11 cellular contexts compared by ENCODE assay signal in genomic region chr12:125549836-125550235, GRCh38.
DNase-seq lines count a peak whose midpoint lies in the region; ATAC-seq and TF ChIP-seq lines count a peak whose summit lies in the region.
"Had no signal": no experiment of that assay in that cellular context is flagged by ENCODE, and none has a peak within 500 bp of the region (broad histone marks: within the 10 kb centered on the region; RNA-seq: fewer than 3 reads in every experiment).

No MANE protein-coding gene starts in this region.

- no peak for TF ChIP-seq POLR2A in GM18505 (IDR thresholded peaks at IDR 0.05; ENCODE audit: borderline replicate concordance, extremely low read depth, insufficient read depth, insufficient read length)

- in situ Hi-C loops in GM13976 (cut with MboI; ENCODE audit: low sequenced_read_pairs, unreplicated experiment) = no loop called here

- no peak for DNase-seq in AG09319 (ENCODE audit: extremely low read depth, low read depth)
- DNase-seq in GM13976 (ENCODE audit: low spot score) = no peak
- DNase-seq in RPMI8226 = peak; percentile 60
- no peak for DNase-seq in foreskin fibroblast
- no peak for DNase-seq in globus pallidus (ENCODE audit: low spot score)
- no peak for DNase-seq in COR-L47 (lab: John Stamatoyannopoulos, UW)
- DNase-seq in HEK293T (ENCODE audit: extremely low spot score) = no peak
- DNase-seq: CD4-positive, alpha-beta memory T cell; dorsolateral prefrontal cortex had no signal

- no peak for ATAC-seq in GM18505 (IDR thresholded peaks at IDR 0.05; ENCODE audit: unreplicated experiment)

- CTCF ChIA-PET in HEK293T (lab: Yijun Ruan, JAX) = no interaction called here

- POLR2A ChIA-PET in HEK293T (lab: Yijun Ruan, JAX) = no interaction called here

- no peak overlapping the region for H3K4me3 ChIP-seq in foreskin fibroblast (ENCODE audit: low read depth in 1 of 2, low read length in 2 of 2)
- H3K4me3 ChIP-seq: dorsolateral prefrontal cortex, hepatocyte had no signal

- peak; percentile 5 for TF ChIP-seq CTCF in AG09319 (IDR thresholded peaks at IDR 0.05; ENCODE audit: low read depth, low read length)
- TF ChIP-seq CTCF in GM13976 (IDR thresholded peaks at IDR 0.05; ENCODE audit: borderline replicate concordance, control extremely low read depth, extremely low read depth, insufficient read depth, missing control alignments) = peak; percentile 45
- TF ChIP-seq CTCF in foreskin fibroblast (IDR thresholded peaks at IDR 0.05; ENCODE audit: low read depth, low read length) = peak; percentile 7

TF ChIP-seq in HEK293T, 16 proteins besides CTCF, POLR2A, EP300 and RAD21:
- no peak for TF ChIP-seq FOXM1 (IDR thresholded peaks at IDR 0.05; ENCODE audit: borderline replicate concordance)
- TF ChIP-seq FOXA1 (IDR thresholded peaks at IDR 0.05) = no peak
- no peak for TF ChIP-seq ELF4 (IDR thresholded peaks at IDR 0.05)
- no peak for TF ChIP-seq SUZ12 (IDR thresholded peaks at IDR 0.05)
- no peak for TF ChIP-seq TARDBP (IDR thresholded peaks at IDR 0.05)
- no peak for TF ChIP-seq L3MBTL2 (conservative IDR thresholded peaks at IDR 0.05)
TF ChIP-seq in HEK293T: peak in this region for 0.
